ENCODE assay signal across 15 cellular contexts in the genomic region with DNA sequence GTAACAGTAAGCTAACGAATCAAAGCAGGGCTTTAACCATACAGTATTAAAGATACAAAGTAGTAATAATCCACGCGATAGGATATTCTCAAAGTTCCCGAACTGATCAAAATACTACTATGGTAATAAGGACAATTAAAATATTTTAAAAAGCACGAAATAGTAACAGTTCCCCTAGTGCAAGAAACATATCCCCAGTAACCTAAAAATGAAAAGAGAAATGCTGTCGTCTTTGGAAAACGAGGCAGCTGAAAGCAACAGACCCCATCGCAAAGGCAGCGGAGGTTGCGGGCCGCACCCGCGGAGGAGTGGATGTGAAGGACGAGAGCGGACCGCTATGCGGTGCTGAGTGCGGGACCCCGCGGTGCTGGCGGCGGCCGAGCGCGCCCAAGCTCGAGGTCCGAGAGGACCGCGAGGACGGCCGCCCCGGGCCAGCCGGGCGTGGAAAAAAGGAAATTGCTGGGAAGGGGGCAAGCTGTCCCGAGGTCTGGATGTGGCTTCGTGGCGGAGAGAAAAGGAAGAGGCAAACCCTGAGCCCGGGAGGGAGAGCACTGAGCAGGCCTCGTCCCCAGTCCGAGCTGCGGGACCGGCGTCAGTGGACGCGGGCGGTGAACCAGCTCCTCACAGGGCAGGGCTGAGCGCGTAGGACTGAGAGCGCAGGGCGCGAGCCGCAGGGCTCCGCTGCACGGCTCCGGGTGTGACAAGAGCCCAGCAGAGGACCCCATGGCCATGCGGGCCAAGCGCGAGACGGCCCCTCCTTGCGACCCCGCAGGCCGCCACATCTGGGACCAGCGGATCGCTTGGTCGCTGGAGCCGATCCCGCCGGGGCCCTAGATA. TPM values are rescaled to one million over a fixed set of nuclear protein-coding genes. Genes with fewer than 3 reads are reported as not detected.
DNase-seq lines count a peak whose midpoint lies in the region; ATAC-seq and TF ChIP-seq lines count a peak whose summit lies in the region.
"Had no signal": no experiment of that assay in that cellular context is flagged by ENCODE, and none has a peak within 500 bp of the region (broad histone marks: within the 10 kb centered on the region; RNA-seq: fewer than 3 reads in every experiment).

No MANE protein-coding gene starts in this region.

- H3K36me3 ChIP-seq in lower lobe of right lung (no peaks in the 10 kb centered on the region), smooth muscle cell (ENCODE audit: low read depth) (no peaks in the 10 kb centered on the region)

- peaks cover 85% of the 10 kb centered on the region for H3K27me3 ChIP-seq in lower lobe of right lung (ENCODE audit: low read depth)
- peaks cover 6% of the 10 kb centered on the region for H3K27me3 ChIP-seq in smooth muscle cell (ENCODE audit: low read depth)

- H3K4me1 Mint-ChIP-seq in activated T-cell treated with anti-CD3 and anti-CD28 coated beads, Interleukin-2, amount 50 U/mL, for 24 hours (ENCODE audit: low read depth) = peaks cover 37% of the 10 kb centered on the region
- peaks cover 43% of the 10 kb centered on the region for H3K4me1 Mint-ChIP-seq in activated naive CD8-positive, alpha-beta T cell (ENCODE audit: low read depth)

- peaks cover 67% of the 10 kb centered on the region for H3K79me2 ChIP-seq in smooth muscle cell (ENCODE audit: low read depth)

- no peak for DNase-seq in activated T-cell treated with anti-CD3 and anti-CD28 coated beads, Interleukin-2, amount 50 U/mL, for 24 hours
- DNase-seq in activated T-cell treated with anti-CD3 and anti-CD28 coated beads, Interleukin-2, amount 50 U/mL, for 48 hours = no peak
- no peak for DNase-seq in lower lobe of right lung
- DNase-seq in smooth muscle cell (lab: John Stamatoyannopoulos, UW; ENCODE audit: unreplicated experiment) = no peak
- no peak for DNase-seq in kidney glomerular epithelial cell (lab: John Stamatoyannopoulos, UW)
- no peak for DNase-seq in caudate nucleus (lab: John Stamatoyannopoulos, UW)
- DNase-seq: ACHN; activated CD4-positive, alpha-beta memory T cell treated with anti-CD3 and anti-CD28 coated beads for 36 hours; DND-41; hippocampal formation; NCI-H187; stimulated activated CD4-positive, alpha-beta T cell treated with anti-CD3 and anti-CD28 coated beads, Interleukin-4, amount 100 ng/mL, for 1 hour had no signal

- H3K4me1 ChIP-seq in lower lobe of right lung = peaks cover 38% of the 10 kb centered on the region
- peaks cover 22% of the 10 kb centered on the region for H3K4me1 ChIP-seq in smooth muscle cell (ENCODE audit: low read depth)

- peak overlapping the region; percentile 53 for H3K4me3 ChIP-seq in lower lobe of right lung
- peak overlapping the region; percentile 63 for H3K4me3 ChIP-seq in smooth muscle cell

- peak overlapping the region; percentile 61 for H3K9ac ChIP-seq in smooth muscle cell (ENCODE audit: low read depth)

- H2AFZ ChIP-seq in smooth muscle cell (ENCODE audit: low read depth) = peak overlapping the region; percentile 6

- TF ChIP-seq CTCF in lower lobe of right lung (IDR thresholded peaks at IDR 0.05) (no peak), smooth muscle cell (IDR thresholded peaks at IDR 0.05; ENCODE audit: borderline replicate concordance, insufficient read depth, poor library complexity, severe bottlenecking) (no peak)

- H3K4me3 Mint-ChIP-seq in activated T-cell treated with anti-CD3 and anti-CD28 coated beads, Interleukin-2, amount 50 U/mL, for 24 hours = peak overlapping the region; percentile 32
- peak overlapping the region; percentile 53 for H3K4me3 Mint-ChIP-seq in activated naive CD8-positive, alpha-beta T cell
- H3K4me3 Mint-ChIP-seq: activated CD4-positive, alpha-beta memory T cell treated with anti-CD3 and anti-CD28 coated beads for 36 hours had no signal

- H3K9me3 Mint-ChIP-seq in activated T-cell treated with anti-CD3 and anti-CD28 coated beads, Interleukin-2, amount 50 U/mL, for 24 hours = no peaks in the 10 kb centered on the region
- no peaks in the 10 kb centered on the region for H3K9me3 Mint-ChIP-seq in activated naive CD8-positive, alpha-beta T cell (ENCODE audit: low read depth)
- H3K9me3 Mint-ChIP-seq: activated CD4-positive, alpha-beta memory T cell treated with anti-CD3 and anti-CD28 coated beads for 36 hours had no signal

- H4K20me1 ChIP-seq in smooth muscle cell (ENCODE audit: low read depth) = no peaks in the 10 kb centered on the region

- H3F3A ChIP-seq in smooth muscle cell (ENCODE audit: low read depth) = peaks cover 11% of the 10 kb centered on the region

- peak overlapping the region; percentile 84 for H3K27ac ChIP-seq in lower lobe of right lung
- peak overlapping the region; percentile 64 for H3K27ac ChIP-seq in smooth muscle cell (ENCODE audit: low read depth)
- no peak overlapping the region for H3K27ac ChIP-seq in caudate nucleus (ENCODE audit: low read depth, low read length)

- ATAC-seq in lower lobe of right lung (no peak), HG03520 (IDR thresholded peaks at IDR 0.05; ENCODE audit: unreplicated experiment) (no peak)
- ATAC-seq: SK-N-SH treated with all-trans-retinoic acid at 6 μM for 48 hours had no signal

- H3K27me3 Mint-ChIP-seq in activated T-cell treated with anti-CD3 and anti-CD28 coated beads, Interleukin-2, amount 50 U/mL, for 24 hours = peaks cover 84% of the 10 kb centered on the region
- peaks cover 51% of the 10 kb centered on the region for H3K27me3 Mint-ChIP-seq in activated naive CD8-positive, alpha-beta T cell

- WGBS in smooth muscle cell (ENCODE audit: low lambda C conversion rate) = 2% methylated on average over 53 of the region's 68 CpGs

- peak overlapping the region; percentile 91 for H3K4me2 ChIP-seq in smooth muscle cell

- no peaks in the 10 kb centered on the region for H3K36me3 Mint-ChIP-seq in activated T-cell treated with anti-CD3 and anti-CD28 coated beads, Interleukin-2, amount 50 U/mL, for 24 hours (ENCODE audit: low read depth)
- H3K36me3 Mint-ChIP-seq in activated naive CD8-positive, alpha-beta T cell = peaks cover 3% of the 10 kb centered on the region
- H3K36me3 Mint-ChIP-seq: activated CD4-positive, alpha-beta memory T cell treated with anti-CD3 and anti-CD28 coated beads for 36 hours had no signal

- intact Hi-C loops in lower lobe of right lung (cut with DNase I) = no loop called here

- peak overlapping the region; percentile 61 for H3K27ac Mint-ChIP-seq in activated T-cell treated with anti-CD3 and anti-CD28 coated beads, Interleukin-2, amount 50 U/mL, for 24 hours
- H3K27ac Mint-ChIP-seq in activated naive CD8-positive, alpha-beta T cell = no peak overlapping the region
- H3K27ac Mint-ChIP-seq: activated CD4-positive, alpha-beta memory T cell treated with anti-CD3 and anti-CD28 coated beads for 36 hours had no signal

- no peaks in the 10 kb centered on the region for H3K9me3 ChIP-seq in lower lobe of right lung
- no peaks in the 10 kb centered on the region for H3K9me3 ChIP-seq in smooth muscle cell (replicated peaks; ENCODE audit: low read depth)

RNA-seq across cellular contexts. Expression of gene TBX4, which starts 2.1 kb away (rescaled TPM):
- total RNA-seq in lower lobe of right lung (22.3 TPM), smooth muscle cell (14.1 and 15.4 TPM in 2 replicates)
- 14.6 and 22.7 TPM in 2 replicates for polyA plus RNA-seq in smooth muscle cell
- total RNA-seq: activated CD4-positive, alpha-beta memory T cell treated with anti-CD3 and anti-CD28 coated beads for 36 hours had no signal

RNA-seq across cellular contexts. Expression of gene TBX2, which starts 54.7 kb away (rescaled TPM):
- total RNA-seq in lower lobe of right lung (83.3 TPM), smooth muscle cell (40.0 and 46.7 TPM in 2 replicates)
- 96.5 and 146 TPM in 2 replicates for polyA plus RNA-seq in smooth muscle cell
